Comparison of ENCODE assay signal across 3 cellular contexts in the genomic region with DNA sequence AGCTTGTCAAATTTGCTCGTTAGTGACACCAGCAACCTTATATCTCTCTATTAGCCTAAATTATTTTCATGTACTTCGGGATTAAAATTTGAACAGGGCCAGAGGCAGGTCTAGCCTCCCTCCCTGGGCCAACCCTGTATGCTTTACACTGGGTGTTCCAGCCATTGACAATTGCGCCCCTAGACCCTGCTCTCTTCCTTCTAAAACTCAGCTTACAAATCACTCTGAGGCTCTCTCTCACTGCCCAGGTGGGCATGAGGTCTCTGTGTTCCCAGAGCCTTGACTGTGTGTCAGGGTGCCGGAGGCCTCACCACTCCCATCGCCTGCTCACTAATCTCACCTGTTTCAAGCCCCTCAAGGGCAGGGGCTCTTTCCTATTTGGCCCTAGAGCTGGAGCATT.
TF ChIP-seq lines count a peak whose summit lies in the region.

No MANE protein-coding gene starts in this region.

TF ChIP-seq in SK-N-SH treated with all-trans-retinoic acid at 6 μM for 48 hours, 23 proteins besides CTCF, POLR2A, EP300 and RAD21 (continues in another document):
- TF ChIP-seq BACH2 (CRISPR knock-in tag; IDR thresholded peaks at IDR 0.05; ENCODE audit: borderline replicate concordance) (no peak), OSR1 (CRISPR knock-in tag; IDR thresholded peaks at IDR 0.05) (no peak), SNAI2 (CRISPR knock-in tag; IDR thresholded peaks at IDR 0.05) (no peak), TOX (CRISPR knock-in tag; IDR thresholded peaks at IDR 0.05; ENCODE audit: borderline replicate concordance) (no peak), ZNF565 (CRISPR knock-in tag; conservative IDR thresholded peaks at IDR 0.05; ENCODE audit: low read depth) (no peak), CSDC2 (CRISPR knock-in tag; IDR thresholded peaks at IDR 0.05) (no peak), TCF4 (CRISPR knock-in tag; IDR thresholded peaks at IDR 0.05; ENCODE audit: borderline replicate concordance) (no peak), ZC3H10 (CRISPR knock-in tag; IDR thresholded peaks at IDR 0.05) (no peak), GLIS3 (CRISPR knock-in tag; IDR thresholded peaks at IDR 0.05) (no peak), ZNF70 (CRISPR knock-in tag; IDR thresholded peaks at IDR 0.05) (no peak), ZFP30 (CRISPR knock-in tag; IDR thresholded peaks at IDR 0.05) (no peak), RARB (CRISPR knock-in tag; IDR thresholded peaks at IDR 0.05) (no peak)
- TF ChIP-seq, protein P1, sequence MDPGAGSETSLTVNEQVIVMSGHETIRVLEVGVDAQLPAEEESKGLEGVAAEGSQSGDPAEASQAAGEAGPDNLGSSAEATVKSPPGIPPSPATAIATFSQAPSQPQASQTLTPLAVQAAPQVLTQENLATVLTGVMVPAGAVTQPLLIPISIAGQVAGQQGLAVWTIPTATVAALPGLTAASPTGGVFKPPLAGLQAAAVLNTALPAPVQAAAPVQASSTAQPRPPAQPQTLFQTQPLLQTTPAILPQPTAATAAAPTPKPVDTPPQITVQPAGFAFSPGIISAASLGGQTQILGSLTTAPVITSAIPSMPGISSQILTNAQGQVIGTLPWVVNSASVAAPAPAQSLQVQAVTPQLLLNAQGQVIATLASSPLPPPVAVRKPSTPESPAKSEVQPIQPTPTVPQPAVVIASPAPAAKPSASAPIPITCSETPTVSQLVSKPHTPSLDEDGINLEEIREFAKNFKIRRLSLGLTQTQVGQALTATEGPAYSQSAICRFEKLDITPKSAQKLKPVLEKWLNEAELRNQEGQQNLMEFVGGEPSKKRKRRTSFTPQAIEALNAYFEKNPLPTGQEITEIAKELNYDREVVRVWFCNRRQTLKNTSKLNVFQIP (CRISPR knock-in tag; IDR thresholded peaks at IDR 0.05; ENCODE audit: borderline replicate concordance, low read depth), result no peak
- TF ChIP-seq, protein P2, sequence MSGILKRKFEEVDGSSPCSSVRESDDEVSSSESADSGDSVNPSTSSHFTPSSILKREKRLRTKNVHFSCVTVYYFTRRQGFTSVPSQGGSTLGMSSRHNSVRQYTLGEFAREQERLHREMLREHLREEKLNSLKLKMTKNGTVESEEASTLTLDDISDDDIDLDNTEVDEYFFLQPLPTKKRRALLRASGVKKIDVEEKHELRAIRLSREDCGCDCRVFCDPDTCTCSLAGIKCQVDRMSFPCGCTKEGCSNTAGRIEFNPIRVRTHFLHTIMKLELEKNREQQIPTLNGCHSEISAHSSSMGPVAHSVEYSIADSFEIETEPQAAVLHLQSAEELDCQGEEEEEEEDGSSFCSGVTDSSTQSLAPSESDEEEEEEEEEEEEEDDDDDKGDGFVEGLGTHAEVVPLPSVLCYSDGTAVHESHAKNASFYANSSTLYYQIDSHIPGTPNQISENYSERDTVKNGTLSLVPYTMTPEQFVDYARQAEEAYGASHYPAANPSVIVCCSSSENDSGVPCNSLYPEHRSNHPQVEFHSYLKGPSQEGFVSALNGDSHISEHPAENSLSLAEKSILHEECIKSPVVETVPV (CRISPR knock-in tag; IDR thresholded peaks at IDR 0.05), result no peak
- TF ChIP-seq, protein P3, sequence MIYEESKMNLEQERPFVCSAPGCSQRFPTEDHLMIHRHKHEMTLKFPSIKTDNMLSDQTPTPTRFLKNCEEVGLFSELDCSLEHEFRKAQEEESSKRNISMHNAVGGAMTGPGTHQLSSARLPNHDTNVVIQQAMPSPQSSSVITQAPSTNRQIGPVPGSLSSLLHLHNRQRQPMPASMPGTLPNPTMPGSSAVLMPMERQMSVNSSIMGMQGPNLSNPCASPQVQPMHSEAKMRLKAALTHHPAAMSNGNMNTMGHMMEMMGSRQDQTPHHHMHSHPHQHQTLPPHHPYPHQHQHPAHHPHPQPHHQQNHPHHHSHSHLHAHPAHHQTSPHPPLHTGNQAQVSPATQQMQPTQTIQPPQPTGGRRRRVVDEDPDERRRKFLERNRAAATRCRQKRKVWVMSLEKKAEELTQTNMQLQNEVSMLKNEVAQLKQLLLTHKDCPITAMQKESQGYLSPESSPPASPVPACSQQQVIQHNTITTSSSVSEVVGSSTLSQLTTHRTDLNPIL (CRISPR knock-in tag; IDR thresholded peaks at IDR 0.05; ENCODE audit: low read depth), result no peak

TF ChIP-seq in SK-N-SH, 30 proteins besides CTCF, POLR2A, EP300 and RAD21:
- no peak for TF ChIP-seq CHD2 (IDR thresholded peaks at IDR 0.05; ENCODE audit: low read length, partially characterized antibody)
- no peak for TF ChIP-seq MXI1 (IDR thresholded peaks at IDR 0.05; ENCODE audit: low read depth, low read length)
- TF ChIP-seq, protein P4, sequence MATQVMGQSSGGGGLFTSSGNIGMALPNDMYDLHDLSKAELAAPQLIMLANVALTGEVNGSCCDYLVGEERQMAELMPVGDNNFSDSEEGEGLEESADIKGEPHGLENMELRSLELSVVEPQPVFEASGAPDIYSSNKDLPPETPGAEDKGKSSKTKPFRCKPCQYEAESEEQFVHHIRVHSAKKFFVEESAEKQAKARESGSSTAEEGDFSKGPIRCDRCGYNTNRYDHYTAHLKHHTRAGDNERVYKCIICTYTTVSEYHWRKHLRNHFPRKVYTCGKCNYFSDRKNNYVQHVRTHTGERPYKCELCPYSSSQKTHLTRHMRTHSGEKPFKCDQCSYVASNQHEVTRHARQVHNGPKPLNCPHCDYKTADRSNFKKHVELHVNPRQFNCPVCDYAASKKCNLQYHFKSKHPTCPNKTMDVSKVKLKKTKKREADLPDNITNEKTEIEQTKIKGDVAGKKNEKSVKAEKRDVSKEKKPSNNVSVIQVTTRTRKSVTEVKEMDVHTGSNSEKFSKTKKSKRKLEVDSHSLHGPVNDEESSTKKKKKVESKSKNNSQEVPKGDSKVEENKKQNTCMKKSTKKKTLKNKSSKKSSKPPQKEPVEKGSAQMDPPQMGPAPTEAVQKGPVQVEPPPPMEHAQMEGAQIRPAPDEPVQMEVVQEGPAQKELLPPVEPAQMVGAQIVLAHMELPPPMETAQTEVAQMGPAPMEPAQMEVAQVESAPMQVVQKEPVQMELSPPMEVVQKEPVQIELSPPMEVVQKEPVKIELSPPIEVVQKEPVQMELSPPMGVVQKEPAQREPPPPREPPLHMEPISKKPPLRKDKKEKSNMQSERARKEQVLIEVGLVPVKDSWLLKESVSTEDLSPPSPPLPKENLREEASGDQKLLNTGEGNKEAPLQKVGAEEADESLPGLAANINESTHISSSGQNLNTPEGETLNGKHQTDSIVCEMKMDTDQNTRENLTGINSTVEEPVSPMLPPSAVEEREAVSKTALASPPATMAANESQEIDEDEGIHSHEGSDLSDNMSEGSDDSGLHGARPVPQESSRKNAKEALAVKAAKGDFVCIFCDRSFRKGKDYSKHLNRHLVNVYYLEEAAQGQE (IDR thresholded peaks at IDR 0.05; ENCODE audit: low read depth, low read length), result no peak
- TF ChIP-seq FOXM1 (IDR thresholded peaks at IDR 0.05; ENCODE audit: low read depth), result no peak
- no peak for TF ChIP-seq POLR2AphosphoS5 (IDR thresholded peaks at IDR 0.05; ENCODE audit: low read depth, low read length)
- TF ChIP-seq, protein P5, sequence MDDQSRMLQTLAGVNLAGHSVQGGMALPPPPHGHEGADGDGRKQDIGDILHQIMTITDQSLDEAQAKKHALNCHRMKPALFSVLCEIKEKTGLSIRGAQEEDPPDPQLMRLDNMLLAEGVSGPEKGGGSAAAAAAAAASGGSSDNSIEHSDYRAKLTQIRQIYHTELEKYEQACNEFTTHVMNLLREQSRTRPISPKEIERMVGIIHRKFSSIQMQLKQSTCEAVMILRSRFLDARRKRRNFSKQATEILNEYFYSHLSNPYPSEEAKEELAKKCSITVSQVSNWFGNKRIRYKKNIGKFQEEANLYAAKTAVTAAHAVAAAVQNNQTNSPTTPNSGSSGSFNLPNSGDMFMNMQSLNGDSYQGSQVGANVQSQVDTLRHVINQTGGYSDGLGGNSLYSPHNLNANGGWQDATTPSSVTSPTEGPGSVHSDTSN (IDR thresholded peaks at IDR 0.05), result no peak
- TF ChIP-seq NRF1 (IDR thresholded peaks at IDR 0.05; ENCODE audit: low read depth, low read length), result no peak
- no peak for TF ChIP-seq MEF2A (IDR thresholded peaks at IDR 0.05; ENCODE audit: borderline replicate concordance, low read depth)
- no peak for TF ChIP-seq JUND (IDR thresholded peaks at IDR 0.05)
- TF ChIP-seq RFX5 (IDR thresholded peaks at IDR 0.05; ENCODE audit: low read length), result no peak
- TF ChIP-seq TEAD4 (IDR thresholded peaks at IDR 0.05; ENCODE audit: borderline replicate concordance, insufficient read depth), result no peak
- TF ChIP-seq GATA2 (CRISPR knock-in tag; IDR thresholded peaks at IDR 0.05), result no peak
- no peak for TF ChIP-seq FOSL2 (IDR thresholded peaks at IDR 0.05; ENCODE audit: borderline replicate concordance, low read depth)
- no peak for TF ChIP-seq YY1 (IDR thresholded peaks at IDR 0.05; ENCODE audit: low read depth)
- no peak for TF ChIP-seq SIN3A (IDR thresholded peaks at IDR 0.05; ENCODE audit: borderline replicate concordance, low read depth, low read length)
- no peak for TF ChIP-seq TCF12 (IDR thresholded peaks at IDR 0.05)
- no peak for TF ChIP-seq TAF1 (IDR thresholded peaks at IDR 0.05; ENCODE audit: borderline replicate concordance, low read depth, low read length)
- TF ChIP-seq NFIC (IDR thresholded peaks at IDR 0.05; ENCODE audit: borderline replicate concordance), result no peak
- TF ChIP-seq RXRA (IDR thresholded peaks at IDR 0.05; ENCODE audit: borderline replicate concordance, low read depth), result no peak
- no peak for TF ChIP-seq ELF1 (IDR thresholded peaks at IDR 0.05)

TF ChIP-seq in HepG2, 621 proteins besides CTCF, POLR2A, EP300 and RAD21:
- TF ChIP-seq ZNF883 (CRISPR knock-in tag; IDR thresholded peaks at IDR 0.05; ENCODE audit: not compliant biosample characterization) (no peak), ZNF660 (CRISPR knock-in tag; IDR thresholded peaks at IDR 0.05; ENCODE audit: borderline replicate concordance, low read depth) (no peak), SNAI1 (CRISPR knock-in tag; IDR thresholded peaks at IDR 0.05; ENCODE audit: borderline replicate concordance) (no peak), ZNF441 (CRISPR knock-in tag; IDR thresholded peaks at IDR 0.05; ENCODE audit: borderline replicate concordance) (no peak), PCBP2 (optimal IDR thresholded peaks at IDR 0.05; ENCODE audit: low read depth, low read length, poor library complexity, severe bottlenecking) (no peak), ATRX (CRISPR knock-in tag; IDR thresholded peaks at IDR 0.05; ENCODE audit: borderline replicate concordance) (no peak)
- TF ChIP-seq, protein P6, sequence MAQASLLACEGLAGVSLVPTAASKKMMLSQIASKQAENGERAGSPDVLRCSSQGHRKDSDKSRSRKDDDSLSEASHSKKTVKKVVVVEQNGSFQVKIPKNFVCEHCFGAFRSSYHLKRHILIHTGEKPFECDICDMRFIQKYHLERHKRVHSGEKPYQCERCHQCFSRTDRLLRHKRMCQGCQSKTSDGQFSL (CRISPR knock-in tag; IDR thresholded peaks at IDR 0.05), result no peak
- TF ChIP-seq, protein P7, sequence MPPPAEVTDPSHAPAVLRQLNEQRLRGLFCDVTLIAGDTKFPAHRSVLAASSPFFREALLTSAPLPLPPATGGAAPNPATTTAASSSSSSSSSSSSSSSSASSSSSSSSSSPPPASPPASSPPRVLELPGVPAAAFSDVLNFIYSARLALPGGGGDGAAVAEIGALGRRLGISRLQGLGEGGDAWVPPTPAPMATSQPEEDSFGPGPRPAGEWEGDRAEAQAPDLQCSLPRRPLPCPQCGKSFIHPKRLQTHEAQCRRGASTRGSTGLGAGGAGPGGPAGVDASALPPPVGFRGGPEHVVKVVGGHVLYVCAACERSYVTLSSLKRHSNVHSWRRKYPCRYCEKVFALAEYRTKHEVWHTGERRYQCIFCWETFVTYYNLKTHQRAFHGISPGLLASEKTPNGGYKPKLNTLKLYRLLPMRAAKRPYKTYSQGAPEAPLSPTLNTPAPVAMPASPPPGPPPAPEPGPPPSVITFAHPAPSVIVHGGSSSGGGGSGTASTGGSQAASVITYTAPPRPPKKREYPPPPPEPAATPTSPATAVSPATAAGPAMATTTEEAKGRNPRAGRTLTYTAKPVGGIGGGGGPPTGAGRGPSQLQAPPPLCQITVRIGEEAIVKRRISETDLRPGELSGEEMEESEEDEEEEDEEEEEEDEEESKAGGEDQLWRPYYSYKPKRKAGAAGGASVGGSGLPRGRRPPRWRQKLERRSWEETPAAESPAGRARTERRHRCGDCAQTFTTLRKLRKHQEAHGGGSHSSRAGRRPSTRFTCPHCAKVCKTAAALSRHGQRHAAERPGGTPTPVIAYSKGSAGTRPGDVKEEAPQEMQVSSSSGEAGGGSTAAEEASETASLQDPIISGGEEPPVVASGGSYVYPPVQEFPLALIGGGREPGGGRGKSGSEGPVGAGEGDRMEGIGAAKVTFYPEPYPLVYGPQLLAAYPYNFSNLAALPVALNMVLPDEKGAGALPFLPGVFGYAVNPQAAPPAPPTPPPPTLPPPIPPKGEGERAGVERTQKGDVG (CRISPR knock-in tag; IDR thresholded peaks at IDR 0.05; ENCODE audit: borderline replicate concordance), result no peak
- TF ChIP-seq, protein P8, sequence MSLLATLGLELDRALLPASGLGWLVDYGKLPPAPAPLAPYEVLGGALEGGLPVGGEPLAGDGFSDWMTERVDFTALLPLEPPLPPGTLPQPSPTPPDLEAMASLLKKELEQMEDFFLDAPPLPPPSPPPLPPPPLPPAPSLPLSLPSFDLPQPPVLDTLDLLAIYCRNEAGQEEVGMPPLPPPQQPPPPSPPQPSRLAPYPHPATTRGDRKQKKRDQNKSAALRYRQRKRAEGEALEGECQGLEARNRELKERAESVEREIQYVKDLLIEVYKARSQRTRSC (CRISPR knock-in tag; IDR thresholded peaks at IDR 0.05; ENCODE audit: low read depth), result no peak
- TF ChIP-seq, protein P9, sequence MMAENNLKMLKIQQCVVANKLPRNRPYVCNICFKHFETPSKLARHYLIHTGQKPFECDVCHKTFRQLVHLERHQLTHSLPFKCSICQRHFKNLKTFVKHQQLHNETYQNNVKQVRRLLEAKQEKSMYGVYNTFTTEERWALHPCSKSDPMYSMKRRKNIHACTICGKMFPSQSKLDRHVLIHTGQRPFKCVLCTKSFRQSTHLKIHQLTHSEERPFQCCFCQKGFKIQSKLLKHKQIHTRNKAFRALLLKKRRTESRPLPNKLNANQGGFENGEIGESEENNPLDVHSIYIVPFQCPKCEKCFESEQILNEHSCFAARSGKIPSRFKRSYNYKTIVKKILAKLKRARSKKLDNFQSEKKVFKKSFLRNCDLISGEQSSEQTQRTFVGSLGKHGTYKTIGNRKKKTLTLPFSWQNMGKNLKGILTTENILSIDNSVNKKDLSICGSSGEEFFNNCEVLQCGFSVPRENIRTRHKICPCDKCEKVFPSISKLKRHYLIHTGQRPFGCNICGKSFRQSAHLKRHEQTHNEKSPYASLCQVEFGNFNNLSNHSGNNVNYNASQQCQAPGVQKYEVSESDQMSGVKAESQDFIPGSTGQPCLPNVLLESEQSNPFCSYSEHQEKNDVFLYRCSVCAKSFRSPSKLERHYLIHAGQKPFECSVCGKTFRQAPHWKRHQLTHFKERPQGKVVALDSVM (CRISPR knock-in tag; IDR thresholded peaks at IDR 0.05), result no peak
- TF ChIP-seq, protein P10, sequence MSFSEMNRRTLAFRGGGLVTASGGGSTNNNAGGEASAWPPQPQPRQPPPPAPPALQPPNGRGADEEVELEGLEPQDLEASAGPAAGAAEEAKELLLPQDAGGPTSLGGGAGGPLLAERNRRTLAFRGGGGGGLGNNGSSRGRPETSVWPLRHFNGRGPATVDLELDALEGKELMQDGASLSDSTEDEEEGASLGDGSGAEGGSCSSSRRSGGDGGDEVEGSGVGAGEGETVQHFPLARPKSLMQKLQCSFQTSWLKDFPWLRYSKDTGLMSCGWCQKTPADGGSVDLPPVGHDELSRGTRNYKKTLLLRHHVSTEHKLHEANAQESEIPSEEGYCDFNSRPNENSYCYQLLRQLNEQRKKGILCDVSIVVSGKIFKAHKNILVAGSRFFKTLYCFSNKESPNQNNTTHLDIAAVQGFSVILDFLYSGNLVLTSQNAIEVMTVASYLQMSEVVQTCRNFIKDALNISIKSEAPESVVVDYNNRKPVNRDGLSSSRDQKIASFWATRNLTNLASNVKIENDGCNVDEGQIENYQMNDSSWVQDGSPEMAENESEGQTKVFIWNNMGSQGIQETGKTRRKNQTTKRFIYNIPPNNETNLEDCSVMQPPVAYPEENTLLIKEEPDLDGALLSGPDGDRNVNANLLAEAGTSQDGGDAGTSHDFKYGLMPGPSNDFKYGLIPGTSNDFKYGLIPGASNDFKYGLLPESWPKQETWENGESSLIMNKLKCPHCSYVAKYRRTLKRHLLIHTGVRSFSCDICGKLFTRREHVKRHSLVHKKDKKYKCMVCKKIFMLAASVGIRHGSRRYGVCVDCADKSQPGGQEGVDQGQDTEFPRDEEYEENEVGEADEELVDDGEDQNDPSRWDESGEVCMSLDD (CRISPR knock-in tag; IDR thresholded peaks at IDR 0.05; ENCODE audit: borderline replicate concordance), result no peak
